In the genomic region with DNA sequence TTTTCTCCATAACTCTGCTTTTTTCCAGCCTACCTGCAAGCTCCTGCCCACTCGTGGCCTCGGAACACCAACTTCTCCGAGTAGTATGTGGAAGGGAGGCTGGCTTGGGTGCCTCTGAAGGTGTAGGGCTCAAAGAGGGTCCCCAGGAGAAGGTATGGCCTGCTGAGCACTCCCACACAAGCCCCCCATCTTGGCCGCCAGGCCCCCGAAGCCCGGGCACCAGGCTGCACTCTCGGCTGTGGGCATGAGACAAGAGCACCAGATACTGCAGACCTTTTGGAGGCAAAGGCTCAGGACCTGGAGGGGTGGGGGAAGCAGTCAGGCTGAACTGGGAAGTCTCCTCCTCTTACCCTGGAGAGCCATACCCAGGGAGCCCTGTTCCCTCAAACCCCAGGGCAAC, we compare ENCODE assay signal across 9 cellular contexts. TPM values are rescaled to one million over a fixed set of nuclear protein-coding genes. Genes with fewer than 3 reads are reported as not detected.
A peak's percentile ranks its signal among the peaks of the same experiment; 100 is the strongest.
DNase-seq lines count a peak whose midpoint lies in the region; ATAC-seq and TF ChIP-seq lines count a peak whose summit lies in the region.
"Had no signal": no experiment of that assay in that cellular context is flagged by ENCODE, and none has a peak within 500 bp of the region (broad histone marks: within the 10 kb centered on the region; RNA-seq: fewer than 3 reads in every experiment).

No MANE protein-coding gene starts in this region.

- peaks cover 26 to 44% of the 10 kb centered on the region in 2 donors for H3K36me3 Mint-ChIP-seq in activated naive CD4-positive, alpha-beta T cell treated with anti-CD3 and anti-CD28 coated beads, Interleukin-2, amount 50 U/mL, for 72 hours

- CTCF ChIA-PET in A673 (lab: Charles Lee) = no interaction called here

- H3K9me3 Mint-ChIP-seq in activated naive CD4-positive, alpha-beta T cell treated with anti-CD3 and anti-CD28 coated beads, Interleukin-2, amount 50 U/mL, for 72 hours = no peaks in the 10 kb centered on the region

- BruUV-seq in A673 (replicated peaks; lab: Mats Ljungman, UMichigan) = TSS peak; percentile 35

- no peak for ATAC-seq in activated naive CD4-positive, alpha-beta T cell treated with anti-CD3 and anti-CD28 coated beads, Interleukin-2, amount 50 U/mL, for 72 hours
- no peak for ATAC-seq in lower lobe of right lung

- H3K27me3 ChIP-seq in A673 (replicated peaks; ENCODE audit: insufficient read depth, low read depth, low read length, poor library complexity) (no peaks in the 10 kb centered on the region), HAP-1 (ENCODE audit: low read depth) (no peaks in the 10 kb centered on the region; the same call in 1 of the 2 replicates), lower lobe of right lung (ENCODE audit: low read depth) (no peaks in the 10 kb centered on the region)
- H3K27me3 ChIP-seq: heart left ventricle had no signal

- no peak for DNase-seq in A673 (ENCODE audit: low spot score)
- DNase-seq in HAP-1 (ENCODE audit: low spot score in 2 of 2) = no peak
- no peak for DNase-seq in activated naive CD4-positive, alpha-beta T cell treated with anti-CD3 and anti-CD28 coated beads, Interleukin-2, amount 50 U/mL, for 72 hours (ENCODE audit: low spot score in 2 of 2)
- DNase-seq in lower lobe of right lung = no peak
- no peak for DNase-seq in substantia nigra (lab: John Stamatoyannopoulos, UW)
- no peak for DNase-seq in stimulated activated CD4-positive, alpha-beta T cell treated with anti-CD3 and anti-CD28 coated beads, Interleukin-4, amount 100 ng/mL, for 1 hour
- no peak for DNase-seq in dedifferentiated amniotic fluid mesenchymal stem cell (ENCODE audit: extremely low spot score)
- DNase-seq in foreskin fibroblast = no peak
- DNase-seq: heart left ventricle had no signal

- in situ Hi-C loops in HAP-1 (cut with MboI; ENCODE audit: low sequenced_read_pairs) = no loop called here

- H3K36me3 ChIP-seq in A673 (ENCODE audit: insufficient read depth, low read length, poor library complexity, severe bottlenecking) (peaks cover 31% of the 10 kb centered on the region), HAP-1 (replicated peaks) (peaks cover 42% of the 10 kb centered on the region), lower lobe of right lung (peaks cover 23% of the 10 kb centered on the region)

- no peak overlapping the region for H3K27ac ChIP-seq in A673 (ENCODE audit: low read depth, low read length, poor library complexity, severe bottlenecking)
- H3K27ac ChIP-seq in lower lobe of right lung = no peak overlapping the region
- no peak overlapping the region for H3K27ac ChIP-seq in substantia nigra (ENCODE audit: low read depth, low read length, poor library complexity, severe bottlenecking)

- no peak for TF ChIP-seq CTCF in A673 (conservative IDR thresholded peaks at IDR 0.05; ENCODE audit: low read depth, low read length)
- no peak for TF ChIP-seq CTCF in lower lobe of right lung (IDR thresholded peaks at IDR 0.05)
- TF ChIP-seq CTCF in foreskin fibroblast (IDR thresholded peaks at IDR 0.05; ENCODE audit: low read depth, low read length) = no peak

- H3K4me3 ChIP-seq in A673 (ENCODE audit: low read depth, low read length, poor library complexity, severe bottlenecking) (peak overlapping the region; percentile 58), HAP-1 (peak overlapping the region; percentile 47), lower lobe of right lung (peak overlapping the region; percentile 60), foreskin fibroblast (ENCODE audit: low read depth in 1 of 2, low read length in 2 of 2) (peak overlapping the region in 1 of 2 donors; percentile 66)

- POLR2A ChIA-PET in A673 (lab: Charles Lee; ENCODE audit: low non-redundant PET) = no interaction called here

- intact Hi-C loops in A673 (cut with micrococcal nuclease; ENCODE audit: unreplicated experiment) = no loop called here
- intact Hi-C loops in lower lobe of right lung (cut with DNase I) = no loop called here

- H3K9me3 ChIP-seq in A673 (ENCODE audit: low read depth, low read length, poor library complexity, severe bottlenecking) = no peaks in the 10 kb centered on the region
- H3K9me3 ChIP-seq in HAP-1 = no peaks in the 10 kb centered on the region
- H3K9me3 ChIP-seq in lower lobe of right lung = no peaks in the 10 kb centered on the region
- H3K9me3 ChIP-seq: heart left ventricle had no signal

- H3K4me1 ChIP-seq in A673 (ENCODE audit: insufficient read depth, low read length, poor library complexity, severe bottlenecking) = peaks cover 22% of the 10 kb centered on the region
- peaks cover 14% of the 10 kb centered on the region for H3K4me1 ChIP-seq in HAP-1
- peaks cover 19% of the 10 kb centered on the region for H3K4me1 ChIP-seq in lower lobe of right lung

- peak overlapping the region; percentile 95 for H3K27ac Mint-ChIP-seq in activated naive CD4-positive, alpha-beta T cell treated with anti-CD3 and anti-CD28 coated beads, Interleukin-2, amount 50 U/mL, for 72 hours

RNA-seq across cellular contexts. Expression of a gene that starts 1.7 kb away (rescaled TPM):
- total RNA-seq in A673 (2021) = 58.6 and 64.5 TPM in 2 replicates
- 100 to 1,000 TPM in 1 of 2 donors, 10 to 100 TPM in 1; 93.0 to 152 TPM for total RNA-seq in activated naive CD4-positive, alpha-beta T cell treated with anti-CD3 and anti-CD28 coated beads, Interleukin-2, amount 50 U/mL, for 72 hours
- 41.9 TPM for total RNA-seq in lower lobe of right lung

RNA-seq across cellular contexts. Expression of a gene that starts 19.2 kb away (rescaled TPM):
- total RNA-seq in A673 (2021) (21.6 and 24.0 TPM in 2 replicates), lower lobe of right lung (39.8 TPM)
- total RNA-seq in activated naive CD4-positive, alpha-beta T cell treated with anti-CD3 and anti-CD28 coated beads, Interleukin-2, amount 50 U/mL, for 72 hours = 10 to 100 TPM; 46.4 to 54.9 TPM

RNA-seq across cellular contexts. Expression of a gene that starts 31.5 kb away (rescaled TPM):
- total RNA-seq in A673 (2021) (26.7 and 28.6 TPM in 2 replicates), lower lobe of right lung (25.0 TPM)
- total RNA-seq in activated naive CD4-positive, alpha-beta T cell treated with anti-CD3 and anti-CD28 coated beads, Interleukin-2, amount 50 U/mL, for 72 hours = 10 to 100 TPM; 19.3 to 33.9 TPM

RNA-seq across cellular contexts. Expression of a gene that starts 48.8 kb away (rescaled TPM):
- total RNA-seq in A673 (2021) (5.0 and 5.7 TPM in 2 replicates), lower lobe of right lung (9.1 TPM)
- total RNA-seq in activated naive CD4-positive, alpha-beta T cell treated with anti-CD3 and anti-CD28 coated beads, Interleukin-2, amount 50 U/mL, for 72 hours = 1 to 10 TPM; 2.5 to 5.9 TPM
